ENCODE assay signal across 8 cellular contexts in genomic region chr6:29976253-29976587, GRCh38. TPM values are rescaled to one million over a fixed set of nuclear protein-coding genes. Genes with fewer than 3 reads are reported as not detected.
A peak's percentile ranks its signal among the peaks of the same experiment; 100 is the strongest.
DNase-seq lines count a peak whose midpoint lies in the region; ATAC-seq, FAIRE-seq and TF ChIP-seq lines count a peak whose summit lies in the region.

No MANE protein-coding gene starts in this region.

- no peak for FAIRE-seq in pancreas (lab: Jason Lieb, UNC)

- peak overlapping the region; percentile 17 for H3K27ac Mint-ChIP-seq in Calu3 (ENCODE audit: unreplicated experiment)

- ATAC-seq in pancreas: no peak
- ATAC-seq in HG03342 (IDR thresholded peaks at IDR 0.05; ENCODE audit: unreplicated experiment): no peak
- no peak for ATAC-seq in GM18870 (IDR thresholded peaks at IDR 0.05; ENCODE audit: unreplicated experiment)

- H3K4me3 Mint-ChIP-seq in Calu3 (ENCODE audit: low read depth, unreplicated experiment): peak overlapping the region; percentile 85

- no TSS peak for BruUV-seq in Calu3 (replicated peaks; lab: Mats Ljungman, UMichigan)

- CTCF ChIA-PET in Calu3 (lab: Charles Lee): no interaction called here

- peaks cover 14% of the 10 kb centered on the region for H3K36me3 Mint-ChIP-seq in Calu3 (ENCODE audit: insufficient read depth, unreplicated experiment)

- H3K9me3 ChIP-seq in SJCRH30 (replicated peaks): no peaks in the 10 kb centered on the region
- H3K9me3 ChIP-seq in esophagus (ENCODE audit: control insufficient read depth in 2 of 2, insufficient read depth in 1 of 2, low read depth in 1 of 2, low read length in 1 of 2): no peaks in the 10 kb centered on the region
- no peaks in the 10 kb centered on the region for H3K9me3 ChIP-seq in pancreas

- H3K36me3 ChIP-seq in SJCRH30: no peaks in the 10 kb centered on the region
- H3K36me3 ChIP-seq in esophagus (ENCODE audit: control insufficient read depth in 2 of 2, insufficient read depth in 2 of 2, low read length in 1 of 2): no peaks in the 10 kb centered on the region
- H3K36me3 ChIP-seq in pancreas: no peaks in the 10 kb centered on the region

- peaks cover 15% of the 10 kb centered on the region for H3K4me1 Mint-ChIP-seq in Calu3 (ENCODE audit: low read depth, unreplicated experiment)

- intact Hi-C loops in Calu3 (cut with micrococcal nuclease; ENCODE audit: unreplicated experiment) (no loop called here), pancreas (cut with DNase I) (no loop called here), head of caudate nucleus (cut with DNase I) (no loop called here)

- no peaks in the 10 kb centered on the region for H3K27me3 ChIP-seq in SJCRH30
- peaks cover 0 to 3% of the 10 kb centered on the region in 2 donors for H3K27me3 ChIP-seq in esophagus (ENCODE audit: control insufficient read depth in 1 of 2, insufficient read depth in 2 of 2, low read length in 2 of 2)
- H3K27me3 ChIP-seq in pancreas: no peaks in the 10 kb centered on the region

- TF ChIP-seq CTCF in Calu3 (IDR thresholded peaks at IDR 0.05; ENCODE audit: unreplicated experiment) (no peak), pancreas (IDR thresholded peaks at IDR 0.05) (no peak)

- H3K9me3 Mint-ChIP-seq in Calu3 (ENCODE audit: low read depth, unreplicated experiment): no peaks in the 10 kb centered on the region

- 23% methylated on average over 8 of the region's 8 CpGs for WGBS in esophagus, 2 donors
- 13 to 16% methylated on average over 8 of the region's 8 CpGs for WGBS in pancreas, 2 donors

- peak overlapping the region; percentile 65 for H3K4me3 ChIP-seq in SJCRH30
- H3K4me3 ChIP-seq in esophagus (ENCODE audit: low read depth in 1 of 2, low read length in 2 of 2): peak overlapping the region; percentile 53 to 56
- peak overlapping the region; percentile 24 to 41 (median 37) for H3K4me3 ChIP-seq in pancreas

- peaks cover 29% of the 10 kb centered on the region for H3K27me3 Mint-ChIP-seq in Calu3 (ENCODE audit: unreplicated experiment)

- H3K27ac ChIP-seq in SJCRH30: peak overlapping the region; percentile 71; the same call in 1 of the 2 replicates
- peak overlapping the region; percentile 72 to 92 for H3K27ac ChIP-seq in esophagus (ENCODE audit: low read depth in 2 of 2, low read length in 1 of 2)
- peak overlapping the region; percentile 69 to 93 (median 90) for H3K27ac ChIP-seq in pancreas

- H3K4me1 ChIP-seq in SJCRH30: no peaks in the 10 kb centered on the region
- H3K4me1 ChIP-seq in esophagus (ENCODE audit: control insufficient read depth in 2 of 2, insufficient read depth in 2 of 2, low read length in 1 of 2): peaks cover 0 to 3% of the 10 kb centered on the region in 2 donors
- peaks cover 0 to 5% (median 3%) of the 10 kb centered on the region in 3 donors for H3K4me1 ChIP-seq in pancreas

- no peak for DNase-seq in Calu3
- DNase-seq in SJCRH30: no peak
- DNase-seq in pancreas: no peak
- DNase-seq in SK-N-DZ (ENCODE audit: low spot score): no peak
- no peak for DNase-seq in head of caudate nucleus

RNA-seq across cellular contexts. Expression of gene HLA-A, which starts 33.9 kb away (rescaled TPM):
- total RNA-seq in Calu3 (2022) (451 and 963 TPM in 2 replicates), pancreas (100 to 1,000 TPM in 2 of 6 donors, 10 to 100 TPM in 4; 63.7 to 374 (median 79.2) TPM)
- total RNA-seq in SJCRH30 (2014; rRNA removed; shearing (Covaris generic)): 0.08 and 0.22 TPM in 2 replicates
- polyA plus RNA-seq in esophagus (100 to 1,000 TPM; 197 to 259 TPM), pancreas (100 to 1,000 TPM; 220 to 350 TPM)
- polyA plus RNA-seq in SK-N-DZ (2014; cell fraction: cytosol; rRNA removed): 35.3 and 39.6 TPM in 2 replicates
- 41.1 and 48.8 TPM in 2 replicates for polyA plus RNA-seq in SK-N-DZ (2014; cell fraction: nucleus; rRNA removed)

Comparison
In these comparisons a context has a peak if more than half of its experiments do, and no peak if none do; other contexts are left out.
1. RNA of gene HLA-A, which starts 33.9 kb away (total RNA-seq): 451 to 963 TPM in Calu3 and 63.7 to 374 TPM in pancreas; 0.08 to 0.22 TPM in SJCRH30; every median in the first group is over 10 times any median in the second.
2. Peak in every context shown above with its lines, with median percentiles within 50 percentile points of each other: H3K27ac ChIP-seq and H3K4me3 ChIP-seq.